Comparison of ENCODE assay signal across 1 cellular context in genomic region chr7:5469375-5470166, GRCh38.
A peak's percentile ranks its signal among the peaks of the same experiment; 100 is the strongest.
TF ChIP-seq lines count a peak whose summit lies in the region.

No MANE protein-coding gene starts in this region.

TF ChIP-seq in K562, 482 proteins besides CTCF, POLR2A, EP300 and RAD21 (continued from another document):
- no peak for TF ChIP-seq HMGXB4 (CRISPR knock-in tag; IDR thresholded peaks at IDR 0.05)
- TF ChIP-seq HMBOX1 (IDR thresholded peaks at IDR 0.05) = no peak
- TF ChIP-seq SMAD3 (CRISPR knock-in tag; conservative IDR thresholded peaks at IDR 0.05) = no peak
- TF ChIP-seq ZNF253 (CRISPR knock-in tag; conservative IDR thresholded peaks at IDR 0.05) = no peak
- TF ChIP-seq MAX (CRISPR knock-in tag; IDR thresholded peaks at IDR 0.05) = 0 out of 2 replicates have a peak, but pooled peaks have one; percentile 13
- no peak for TF ChIP-seq USF2 (CRISPR knock-in tag; IDR thresholded peaks at IDR 0.05)
- 0 out of 2 replicates have a peak, but pooled peaks have one; percentile 17 for TF ChIP-seq ZBTB2 (IDR thresholded peaks at IDR 0.05)
- TF ChIP-seq BCOR (IDR thresholded peaks at IDR 0.05) = no peak
- TF ChIP-seq MYNN (IDR thresholded peaks at IDR 0.05) = peak; percentile 51; the same call in 1 of the 2 replicates
- TF ChIP-seq MYNN (CRISPR knock-in tag; IDR thresholded peaks at IDR 0.05) = no peak
- TF ChIP-seq ZBTB8A (IDR thresholded peaks at IDR 0.05; ENCODE audit: partially characterized antibody) = no peak
